7 cellular contexts compared by ENCODE assay signal in genomic region chr1:148081205-148081604, GRCh38.
A peak's percentile ranks its signal among the peaks of the same experiment; 100 is the strongest.
DNase-seq lines count a peak whose midpoint lies in the region; ATAC-seq, FAIRE-seq and TF ChIP-seq lines count a peak whose summit lies in the region.
"Not testable (repeated sequence)": the region's sequence is repeated elsewhere in the genome, so short reads cannot be mapped to it uniquely, and the experiment has no call there.

No MANE protein-coding gene starts in this region.

- not testable (repeated sequence) for H3K27ac ChIP-seq in left lung

- not testable (repeated sequence) for H3K36me3 ChIP-seq in left lung

- intact Hi-C loops in left lung (cut with DNase I); sciatic nerve (cut with DNase I): not testable (repeated sequence)

- not testable (repeated sequence) for DNase-seq in left lung; sciatic nerve (ENCODE audit: low spot score)

- H3K4me1 ChIP-seq in left lung, result not testable (repeated sequence)

- peak; percentile 45 for FAIRE-seq in endometrium (lab: Jason Lieb, UNC)

- H3K4me3 ChIP-seq in left lung, result not testable (repeated sequence)

- H3K27me3 ChIP-seq in left lung, result not testable (repeated sequence)

- ATAC-seq in GM18868 (IDR thresholded peaks at IDR 0.05; ENCODE audit: unreplicated experiment), result peak; percentile 67
- ATAC-seq in HG02610 (IDR thresholded peaks at IDR 0.05; ENCODE audit: unreplicated experiment), result peak; percentile 66
- ATAC-seq in HG03342 (IDR thresholded peaks at IDR 0.05; ENCODE audit: unreplicated experiment), result peak; percentile 68
- peak; percentile 45 to 52 for ATAC-seq in activated CD4-positive, CD25-positive, alpha-beta regulatory T cell treated with anti-CD3 and anti-CD28 coated beads, Interleukin-2, amount 50 U/mL, for 24 hours
- peak; percentile 96 for ATAC-seq in left lung
- ATAC-seq in sciatic nerve, result peak; percentile 84

- not testable (repeated sequence) for TF ChIP-seq CTCF in left lung (IDR thresholded peaks at IDR 0.05)

- H3K9me3 ChIP-seq in left lung, result not testable (repeated sequence)
